23 cellular contexts compared by ENCODE assay signal in genomic region chr1:6819641-6820040, GRCh38. TPM values are rescaled to one million over a fixed set of nuclear protein-coding genes. Genes with fewer than 3 reads are reported as not detected.
DNase-seq lines count a peak whose midpoint lies in the region; ATAC-seq, FAIRE-seq and TF ChIP-seq lines count a peak whose summit lies in the region.
"Had no signal": no experiment of that assay in that cellular context is flagged by ENCODE, and none has a peak within 500 bp of the region (broad histone marks: within the 10 kb centered on the region; RNA-seq: fewer than 3 reads in every experiment).

No MANE protein-coding gene starts in this region.

- intact Hi-C loops in posterior cingulate gyrus (cut with DNase I), result no loop called here

- no peak overlapping the region for H3K4me3 Mint-ChIP-seq in activated T-helper 17 cell treated with anti-CD3 and anti-CD28 coated beads, Interleukin-2, amount 50 U/mL, for 72 hours
- H3K4me3 Mint-ChIP-seq: dendritic cell treated with granulocyte-macrophage colony-stimulating factor and Interleukin-4, amounts not matched to agents 40 ng/mL and 50 ng/mL, for 4 days; stimulated activated naive CD8-positive, alpha-beta T cell treated with anti-CD3 and anti-CD28 coated beads, Interleukin-15, Interleukin-2, amounts not matched to agents 100 ng/mL and 50 ng/mL, for 24 hours; T-helper 2 cell treated with Interferon-gamma antibody and Interleukin-4, amounts not matched to agents 5 μg/mL and 100 μg/mL, for 36 hours had no signal

- TF ChIP-seq CTCF in fibroblast of pulmonary artery (IDR thresholded peaks at IDR 0.05; ENCODE audit: low read length, missing control alignments), result no peak

- TF ChIP-seq POLR2A in GM12892 (IDR thresholded peaks at IDR 0.05; ENCODE audit: low read depth, low read length), result no peak

- peaks cover 6% of the 10 kb centered on the region for H3K36me3 Mint-ChIP-seq in activated T-helper 17 cell treated with anti-CD3 and anti-CD28 coated beads, Interleukin-2, amount 50 U/mL, for 72 hours (ENCODE audit: low read depth)

- in situ Hi-C loops in KBM-7 (cut with MboI; ENCODE audit: low pct_unique_long_range_greater_than_20kb, low sequenced_read_pairs), result no loop called here

- no peaks in the 10 kb centered on the region for H3K9me3 Mint-ChIP-seq in activated T-helper 17 cell treated with anti-CD3 and anti-CD28 coated beads, Interleukin-2, amount 50 U/mL, for 72 hours
- H3K9me3 Mint-ChIP-seq: dendritic cell treated with granulocyte-macrophage colony-stimulating factor and Interleukin-4, amounts not matched to agents 40 ng/mL and 50 ng/mL, for 4 days; stimulated activated naive CD8-positive, alpha-beta T cell treated with anti-CD3 and anti-CD28 coated beads, Interleukin-15, Interleukin-2, amounts not matched to agents 100 ng/mL and 50 ng/mL, for 24 hours; T-helper 2 cell treated with Interferon-gamma antibody and Interleukin-4, amounts not matched to agents 5 μg/mL and 100 μg/mL, for 36 hours had no signal

- no peak for ATAC-seq in activated T-helper 17 cell treated with anti-CD3 and anti-CD28 coated beads, Interleukin-2, amount 50 U/mL, for 72 hours (replicated peaks)
- ATAC-seq in HG03280 (IDR thresholded peaks at IDR 0.05; ENCODE audit: unreplicated experiment) (no peak), GM18870 (IDR thresholded peaks at IDR 0.05; ENCODE audit: unreplicated experiment) (no peak)
- ATAC-seq: gastroesophageal sphincter, HCT116 had no signal

- peaks cover 36% of the 10 kb centered on the region for H3K4me1 Mint-ChIP-seq in activated T-helper 17 cell treated with anti-CD3 and anti-CD28 coated beads, Interleukin-2, amount 50 U/mL, for 72 hours

- peak overlapping the region; percentile 1 for H3K27ac Mint-ChIP-seq in activated T-helper 17 cell treated with anti-CD3 and anti-CD28 coated beads, Interleukin-2, amount 50 U/mL, for 72 hours
- H3K27ac Mint-ChIP-seq: dendritic cell treated with granulocyte-macrophage colony-stimulating factor and Interleukin-4, amounts not matched to agents 40 ng/mL and 50 ng/mL, for 4 days; stimulated activated naive CD8-positive, alpha-beta T cell treated with anti-CD3 and anti-CD28 coated beads, Interleukin-15, Interleukin-2, amounts not matched to agents 100 ng/mL and 50 ng/mL, for 24 hours; T-helper 2 cell treated with Interferon-gamma antibody and Interleukin-4, amounts not matched to agents 5 μg/mL and 100 μg/mL, for 36 hours had no signal

- DNase-seq in GM12892 (ENCODE audit: insufficient read length), result no peak
- peak; percentile 35 for DNase-seq in fibroblast of pulmonary artery (ENCODE audit: low read depth)
- peak; percentile 78 for DNase-seq in renal cortical epithelial cell (ENCODE audit: low read depth)
- DNase-seq in KBM-7, result no peak
- DNase-seq in posterior cingulate gyrus, result no peak
- DNase-seq: activated CD4-positive, alpha-beta T cell treated with anti-CD3 and anti-CD28 coated beads for 4 hours; activated T-cell treated with anti-CD3 and anti-CD28 coated beads, Interleukin-2, amount 50 U/mL, for 1 hour; amniotic stem cell; NCI-H1436; NCI-H345; occipital lobe; SHP77 treated with DMSO at 0.1 percent for 48 hours had no signal

- no peaks in the 10 kb centered on the region for H3K27me3 Mint-ChIP-seq in activated T-helper 17 cell treated with anti-CD3 and anti-CD28 coated beads, Interleukin-2, amount 50 U/mL, for 72 hours
- H3K27me3 Mint-ChIP-seq: dendritic cell treated with granulocyte-macrophage colony-stimulating factor and Interleukin-4, amounts not matched to agents 40 ng/mL and 50 ng/mL, for 4 days; stimulated activated naive CD8-positive, alpha-beta T cell treated with anti-CD3 and anti-CD28 coated beads, Interleukin-15, Interleukin-2, amounts not matched to agents 100 ng/mL and 50 ng/mL, for 24 hours had no signal

- H3K4me3 ChIP-seq in fibroblast of pulmonary artery (replicated peaks; ENCODE audit: low read depth, low read length), result no peak overlapping the region
- H3K4me3 ChIP-seq: BLaER1, gastroesophageal sphincter, vagina had no signal

- peak; percentile 73 for FAIRE-seq in GM12892 (lab: Jason Lieb, UNC)
- FAIRE-seq: islet of Langerhans had no signal

RNA-seq across cellular contexts. Expression of gene CAMTA1, which starts 34.4 kb away (rescaled TPM):
- 53.9 TPM for polyA plus RNA-seq in GM12892 (2012; ENCODE audit: missing spikeins)
- 10 to 100 TPM; 36.7 to 51.9 TPM for total RNA-seq in activated T-helper 17 cell treated with anti-CD3 and anti-CD28 coated beads, Interleukin-2, amount 50 U/mL, for 72 hours
- total RNA-seq in renal cortical epithelial cell, result 56.4 and 79.3 TPM in 2 replicates

Comparison
In these comparisons a context has a peak if more than half of its experiments do, and no peak if none do; other contexts are left out.
1. DNase-seq: peak in fibroblast of pulmonary artery (single experiment) and renal cortical epithelial cell (single experiment); none in GM12892 (single experiment), KBM-7 (single experiment) and posterior cingulate gyrus (0 of 10).